In the genomic region with DNA sequence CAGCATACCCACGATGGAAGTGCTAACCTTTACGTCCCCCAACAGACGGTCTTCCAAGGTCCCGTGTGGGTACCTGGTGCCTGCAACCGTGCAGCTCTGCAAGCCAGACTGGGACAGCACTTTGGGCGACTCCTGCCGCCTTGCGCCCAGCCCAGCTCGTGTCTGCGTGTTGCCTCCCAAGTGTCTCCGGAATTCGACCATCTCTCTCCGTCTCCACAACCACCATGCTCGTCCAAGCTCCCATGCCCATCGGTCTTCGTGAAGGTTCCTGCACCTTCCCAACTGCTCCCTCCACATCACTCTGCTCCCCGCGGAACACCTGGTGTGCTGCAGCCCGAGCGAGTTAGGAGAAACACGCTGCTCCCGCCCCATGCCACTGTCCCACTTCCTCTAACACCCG, we compare ENCODE assay signal across 24 cellular contexts.
"Had no signal": no experiment of that assay in that cellular context is flagged by ENCODE, and none has a peak within 500 bp of the region (broad histone marks: within the 10 kb centered on the region; RNA-seq: fewer than 3 reads in every experiment).

No MANE protein-coding gene starts in this region.

- H3K4me3 Mint-ChIP-seq: central memory CD8-positive, alpha-beta T cell; effector memory CD8-positive, alpha-beta T cell; naive thymus-derived CD8-positive, alpha-beta T cell; stimulated activated naive CD8-positive, alpha-beta T cell treated with anti-CD3 and anti-CD28 coated beads, Interleukin-15, amount 100 ng/mL, for 72 hours had no signal

- H3K4me1 ChIP-seq: left lung, pancreas, prostate gland, suprapubic skin, vagina had no signal

- ATAC-seq: effector memory CD8-positive, alpha-beta T cell; left lung; naive thymus-derived CD8-positive, alpha-beta T cell; pancreas had no signal

- H3K36me3 Mint-ChIP-seq: naive thymus-derived CD8-positive, alpha-beta T cell had no signal

- FAIRE-seq: endometrium, frontal cortex, kidney, pancreas had no signal

- H3K9me3 ChIP-seq: left lung, neutrophil, pancreas, prostate gland, right atrium auricular region, suprapubic skin, vagina had no signal

- H3K27me3 ChIP-seq: cardiac muscle cell, left lung, pancreas, right atrium auricular region, vagina had no signal

- H3K27ac ChIP-seq: cardiac muscle cell, left lung, neutrophil, pancreas, prostate gland, right atrium auricular region, skin epidermis, suprapubic skin, vagina had no signal

- DNase-seq: cortex of kidney; effector memory CD8-positive, alpha-beta T cell; kidney; left cardiac atrium; left lung; mammary epithelial cell; naive thymus-derived CD8-positive, alpha-beta T cell; stimulated activated CD4-positive, alpha-beta T cell treated with anti-CD3 and anti-CD28 coated beads, Interleukin-15, amount 100 ng/mL, for 24 hours; stimulated activated CD4-positive, alpha-beta T cell treated with anti-CD3 and anti-CD28 coated beads, Interleukin-4, amount 100 ng/mL, for 1 hour; stimulated activated CD8-positive, alpha-beta memory T cell treated with anti-CD3 and anti-CD28 coated beads, Interleukin-4, amount 100 ng/mL, for 48 hours; stimulated activated naive CD4-positive, alpha-beta T cell; stimulated activated naive CD8-positive, alpha-beta T cell treated with anti-CD3 and anti-CD28 coated beads, Interleukin-15, amount 100 ng/mL, for 72 hours; trophoblast cell had no signal

- H3K36me3 ChIP-seq: cardiac muscle cell, left lung, neutrophil, pancreas, prostate gland, right atrium auricular region, suprapubic skin, vagina had no signal

- H3K27ac Mint-ChIP-seq: effector memory CD8-positive, alpha-beta T cell; naive thymus-derived CD8-positive, alpha-beta T cell; stimulated activated naive CD8-positive, alpha-beta T cell treated with anti-CD3 and anti-CD28 coated beads, Interleukin-15, amount 100 ng/mL, for 72 hours had no signal

- H3K27me3 Mint-ChIP-seq: central memory CD8-positive, alpha-beta T cell; effector memory CD8-positive, alpha-beta T cell; stimulated activated naive CD8-positive, alpha-beta T cell treated with anti-CD3 and anti-CD28 coated beads, Interleukin-15, amount 100 ng/mL, for 72 hours had no signal

- H3K9me3 Mint-ChIP-seq: central memory CD8-positive, alpha-beta T cell; effector memory CD8-positive, alpha-beta T cell; stimulated activated naive CD8-positive, alpha-beta T cell treated with anti-CD3 and anti-CD28 coated beads, Interleukin-15, amount 100 ng/mL, for 72 hours had no signal

- H3K4me1 Mint-ChIP-seq: central memory CD8-positive, alpha-beta T cell; naive thymus-derived CD8-positive, alpha-beta T cell; stimulated activated naive CD8-positive, alpha-beta T cell treated with anti-CD3 and anti-CD28 coated beads, Interleukin-15, amount 100 ng/mL, for 72 hours had no signal

- H3K4me3 ChIP-seq: cardiac muscle cell, left lung, pancreas, prostate gland, right atrium auricular region, skin epidermis, suprapubic skin, vagina had no signal
